In the genomic region with DNA sequence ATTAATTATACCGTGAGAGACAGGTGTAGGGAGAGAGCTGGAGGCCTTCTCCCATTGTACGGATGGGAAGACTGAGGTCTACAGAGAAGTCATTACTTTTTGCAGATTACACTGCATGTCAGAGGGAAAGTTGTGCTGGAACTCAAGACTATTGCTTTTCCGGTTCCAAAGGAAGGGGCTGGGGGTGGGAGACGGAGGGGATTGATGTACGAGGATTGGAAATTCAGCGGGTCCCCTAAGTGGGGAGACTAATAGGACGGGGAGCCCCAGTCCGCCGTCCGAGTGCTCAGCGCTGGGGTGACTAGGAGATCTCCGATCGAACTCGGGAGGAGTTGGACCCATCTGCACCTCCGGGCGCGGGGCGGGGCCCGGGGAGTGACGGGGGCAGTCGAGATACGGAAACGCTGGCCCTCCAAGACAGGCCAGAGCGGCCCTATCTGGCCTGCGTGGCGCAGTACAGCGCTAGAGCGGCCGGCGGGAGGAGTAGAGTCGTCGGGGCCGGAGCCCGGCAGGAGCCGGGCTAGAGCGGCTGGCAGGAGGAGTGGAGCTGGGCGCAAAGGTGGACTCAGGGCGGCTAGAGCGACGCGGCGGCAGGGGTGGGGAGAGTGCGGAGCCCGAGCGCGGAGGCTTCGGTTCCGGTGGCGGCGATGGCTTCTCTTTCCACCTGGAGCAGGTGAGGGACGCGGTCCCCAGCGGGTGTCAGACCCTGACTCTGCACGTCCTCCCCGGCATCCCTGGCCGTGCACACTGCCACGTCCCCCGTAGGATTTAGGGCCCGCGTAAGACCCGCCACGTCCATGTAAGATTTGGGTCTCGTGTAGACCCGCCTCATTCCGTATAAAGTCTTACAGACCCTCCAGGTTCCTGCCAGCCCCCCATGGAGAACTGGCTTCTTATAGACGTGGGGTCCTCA, we compare ENCODE assay signal across 1 cellular context.
TF ChIP-seq lines count a peak whose summit lies in the region.

No MANE protein-coding gene starts in this region.

TF ChIP-seq in HEK293, 187 proteins besides CTCF, POLR2A, EP300 and RAD21 (continued from another document and continues in another):
- TF ChIP-seq ZBTB49 (tag by site-specific recombination; IDR thresholded peaks at IDR 0.05; ENCODE audit: low read depth) (peak; percentile 24; the same call in 1 of the 2 replicates), BCL11A (tag by site-specific recombination; IDR thresholded peaks at IDR 0.05; ENCODE audit: low read depth) (peak; percentile 62; the same call in 1 of the 2 replicates), ZNF530 (tag by site-specific recombination; IDR thresholded peaks at IDR 0.05; ENCODE audit: low read depth) (no peak), ZNF518A (tag by site-specific recombination; conservative IDR thresholded peaks at IDR 0.05; ENCODE audit: low read depth) (peak; percentile 89), ZBTB48 (tag by site-specific recombination; IDR thresholded peaks at IDR 0.05) (peak; percentile 76), ZSCAN5A (tag by site-specific recombination; IDR thresholded peaks at IDR 0.05) (peak; percentile 72; the same call in 1 of the 2 replicates), MEIS1 (CRISPR knock-in tag; IDR thresholded peaks at IDR 0.05; ENCODE audit: borderline replicate concordance) (no peak), ZBTB44 (tag by site-specific recombination; IDR thresholded peaks at IDR 0.05) (peak; percentile 76), ZNF2 (tag by site-specific recombination; IDR thresholded peaks at IDR 0.05) (peak; percentile 88), SP2 (tag by site-specific recombination; IDR thresholded peaks at IDR 0.05) (peak; percentile 83), ZNF121 (tag by site-specific recombination; IDR thresholded peaks at IDR 0.05) (peak; percentile 63; the same call in 1 of the 2 replicates), ZNF341 (tag by site-specific recombination; IDR thresholded peaks at IDR 0.05; ENCODE audit: low read depth) (no peak), ZNF114 (tag by site-specific recombination; IDR thresholded peaks at IDR 0.05) (no peak), ZNF404 (tag by site-specific recombination; IDR thresholded peaks at IDR 0.05) (no peak), ZNF221 (tag by site-specific recombination; IDR thresholded peaks at IDR 0.05; ENCODE audit: borderline replicate concordance) (peak; percentile 86; the same call in 1 of the 2 replicates), ZSCAN18 (tag by site-specific recombination; IDR thresholded peaks at IDR 0.05) (peak; percentile 91), ZNF621 (tag by site-specific recombination; IDR thresholded peaks at IDR 0.05) (no peak), PRDM1 (tag by site-specific recombination; IDR thresholded peaks at IDR 0.05) (peak; percentile 76), ZNF521 (tag by site-specific recombination; IDR thresholded peaks at IDR 0.05) (no peak), ZNF580 (tag by site-specific recombination; IDR thresholded peaks at IDR 0.05) (peak; percentile 55; the same call in 1 of the 2 replicates), ZNF248 (tag by site-specific recombination; IDR thresholded peaks at IDR 0.05) (no peak), ZNF596 (tag by site-specific recombination; IDR thresholded peaks at IDR 0.05) (no peak), SETDB1 (IDR thresholded peaks at IDR 0.05; ENCODE audit: insufficient read length, low read length) (no peak), ZNF701 (tag by site-specific recombination; IDR thresholded peaks at IDR 0.05) (no peak), YY2 (tag by site-specific recombination; IDR thresholded peaks at IDR 0.05) (peak; percentile 94), ZBTB8A (tag by site-specific recombination; IDR thresholded peaks at IDR 0.05) (peak; percentile 77), ZNF26 (tag by site-specific recombination; IDR thresholded peaks at IDR 0.05) (no peak), ZNF335 (tag by site-specific recombination; conservative IDR thresholded peaks at IDR 0.05) (peak; percentile 98), ZNF132 (tag by site-specific recombination; IDR thresholded peaks at IDR 0.05; ENCODE audit: borderline replicate concordance) (no peak), SCRT1 (tag by site-specific recombination; IDR thresholded peaks at IDR 0.05; ENCODE audit: borderline replicate concordance) (no peak)
- TF ChIP-seq, protein P1, sequence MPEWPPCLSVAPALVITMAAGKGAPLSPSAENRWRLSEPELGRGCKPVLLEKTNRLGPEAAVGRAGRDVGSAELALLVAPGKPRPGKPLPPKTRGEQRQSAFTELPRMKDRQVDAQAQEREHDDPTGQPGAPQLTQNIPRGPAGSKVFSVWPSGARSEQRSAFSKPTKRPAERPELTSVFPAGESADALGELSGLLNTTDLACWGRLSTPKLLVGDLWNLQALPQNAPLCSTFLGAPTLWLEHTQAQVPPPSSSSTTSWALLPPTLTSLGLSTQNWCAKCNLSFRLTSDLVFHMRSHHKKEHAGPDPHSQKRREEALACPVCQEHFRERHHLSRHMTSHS (tag by site-specific recombination; IDR thresholded peaks at IDR 0.05), result peak; percentile 69
- TF ChIP-seq, protein P2, sequence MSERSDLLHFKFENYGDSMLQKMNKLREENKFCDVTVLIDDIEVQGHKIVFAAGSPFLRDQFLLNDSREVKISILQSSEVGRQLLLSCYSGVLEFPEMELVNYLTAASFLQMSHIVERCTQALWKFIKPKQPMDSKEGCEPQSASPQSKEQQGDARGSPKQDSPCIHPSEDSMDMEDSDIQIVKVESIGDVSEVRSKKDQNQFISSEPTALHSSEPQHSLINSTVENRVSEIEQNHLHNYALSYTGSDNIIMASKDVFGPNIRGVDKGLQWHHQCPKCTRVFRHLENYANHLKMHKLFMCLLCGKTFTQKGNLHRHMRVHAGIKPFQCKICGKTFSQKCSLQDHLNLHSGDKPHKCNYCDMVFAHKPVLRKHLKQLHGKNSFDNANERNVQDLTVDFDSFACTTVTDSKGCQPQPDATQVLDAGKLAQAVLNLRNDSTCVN (tag by site-specific recombination; optimal IDR thresholded peaks at IDR 0.05), result peak; percentile 61
